ENCODE assay signal across 8 cellular contexts in the genomic region with DNA sequence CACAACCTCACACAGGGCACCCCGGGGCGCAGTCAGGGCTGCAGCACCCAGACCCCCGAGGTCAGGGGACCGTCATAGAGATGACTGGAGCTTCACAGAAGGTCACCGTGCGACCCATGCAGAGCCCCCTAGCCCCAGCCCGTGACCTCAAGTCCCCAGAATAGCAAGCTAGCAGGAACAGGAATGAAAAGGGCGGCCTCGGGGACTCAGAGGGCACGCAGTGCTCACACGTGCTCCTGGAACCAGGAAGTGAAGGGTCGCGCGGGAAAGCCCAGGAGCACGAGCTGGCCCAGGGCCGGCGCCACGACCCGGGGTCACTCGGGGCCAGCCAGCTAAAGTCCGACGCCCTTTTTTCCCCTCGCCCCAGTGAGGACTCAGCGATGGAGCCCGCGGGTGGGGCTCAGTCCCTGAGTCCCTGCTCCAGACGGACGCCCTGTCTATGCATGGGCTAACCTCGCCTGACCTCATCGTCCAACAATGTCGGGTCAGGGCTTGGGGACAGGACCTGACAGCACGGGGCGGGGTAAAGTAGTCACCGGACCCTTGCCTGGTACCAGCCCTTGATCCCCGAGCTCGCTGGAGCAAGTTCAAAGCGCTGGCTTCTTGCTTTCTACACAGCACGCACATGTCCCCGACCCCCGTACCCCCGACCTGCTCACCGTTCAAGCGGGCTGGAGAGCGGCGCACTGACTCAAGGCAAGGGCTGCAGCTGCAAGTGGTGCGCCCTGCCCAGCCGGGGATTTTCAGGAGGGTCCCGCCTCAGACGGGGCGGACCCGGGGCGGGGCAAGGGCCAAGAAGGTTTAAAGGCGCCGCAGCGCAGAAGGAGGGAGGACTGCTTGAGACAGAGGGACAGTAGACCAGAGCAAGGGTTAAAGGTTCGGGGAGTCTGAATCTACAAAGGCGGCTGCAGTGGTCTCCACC. TPM values are rescaled to one million over a fixed set of nuclear protein-coding genes. Genes with fewer than 3 reads are reported as not detected.
DNase-seq lines count a peak whose midpoint lies in the region; ATAC-seq, FAIRE-seq and TF ChIP-seq lines count a peak whose summit lies in the region.

TSS of gene TAGLN2 (minus strand) at position 717 of the 922 bp plus-strand sequence. CDS start 4,998 bp downstream, outside the sequence.

- no peaks in the 10 kb centered on the region for H3K9me3 ChIP-seq in BLaER1
- H3K9me3 ChIP-seq in NT2/D1 (ENCODE audit: insufficient read depth, low read length): no peaks in the 10 kb centered on the region
- no peaks in the 10 kb centered on the region for H3K9me3 ChIP-seq in endothelial cell of umbilical vein (replicated peaks; ENCODE audit: control insufficient read depth, insufficient read depth, low read length)

- H3K4me1 ChIP-seq in BLaER1 (peaks cover 50% of the 10 kb centered on the region), NT2/D1 (ENCODE audit: insufficient read depth, insufficient read length) (peaks cover 25% of the 10 kb centered on the region), endothelial cell of umbilical vein (ENCODE audit: control insufficient read depth, extremely low read depth, insufficient read depth, low read length) (peaks cover 27% of the 10 kb centered on the region)

- TSS peak; percentile 48 for BruUV-seq in endothelial cell of umbilical vein (replicated peaks; lab: Mats Ljungman, UMichigan)

- H3K36me3 ChIP-seq in BLaER1 (peaks cover 57% of the 10 kb centered on the region), NT2/D1 (ENCODE audit: insufficient read depth, insufficient read length, low read length) (peaks cover 84% of the 10 kb centered on the region), endothelial cell of umbilical vein (ENCODE audit: control insufficient read depth in 2 of 2, extremely low read depth in 1 of 2, insufficient read depth in 2 of 2, low read length in 2 of 2) (peaks cover 0 to 3% of the 10 kb centered on the region in 2 experiments)

- peaks cover 52% of the 10 kb centered on the region for H3K79me2 ChIP-seq in endothelial cell of umbilical vein (ENCODE audit: control insufficient read depth, insufficient read depth, low read length)

- H3K27me3 ChIP-seq in BLaER1 (no peaks in the 10 kb centered on the region), NT2/D1 (ENCODE audit: insufficient read depth, insufficient read length) (no peaks in the 10 kb centered on the region), endothelial cell of umbilical vein (ENCODE audit: control insufficient read depth in 2 of 2, insufficient read depth in 2 of 2, low read length in 2 of 2) (no peaks in the 10 kb centered on the region)

- H3K9me1 ChIP-seq in endothelial cell of umbilical vein (replicated peaks; ENCODE audit: control insufficient read depth, extremely low read depth, insufficient read depth, low read length): no peaks in the 10 kb centered on the region

- intact Hi-C loops in endothelial cell of umbilical vein (cut with micrococcal nuclease): loop anchor here (1.0 to 10.0 kb wide), 7 partner anchors 9 to 1910 kb away; partner anchors contain the start of gene IGSF9

- dilution Hi-C loops in endothelial cell of umbilical vein (cut with MboI; ENCODE audit: extremely low pct_ligation_motif_present, low sequenced_read_pairs): no loop called here

- H3K9ac ChIP-seq in BLaER1 (peak within 1 kb of the TSS; percentile 96), NT2/D1 (ENCODE audit: insufficient read length, low read depth) (peak within 1 kb of the TSS; percentile 99), endothelial cell of umbilical vein (replicated peaks; ENCODE audit: extremely low read depth, insufficient read depth, low read length) (peak within 1 kb of the TSS; percentile 100)

- CTCF ChIA-PET in endothelial cell of umbilical vein (lab: Charles Lee): interaction anchor here (0.8 to 7.5 kb wide), 8 partner anchors 9 to 126 kb away, joined by 3 to 71 read pairs (median 4); partner anchors contain the start of gene IGSF9

- H3K27ac ChIP-seq in BLaER1: peak within 1 kb of the TSS; percentile 96
- H3K27ac ChIP-seq in endothelial cell of umbilical vein (ENCODE audit: insufficient read depth, low read depth, low read length): peak within 1 kb of the TSS; percentile 98

- TF ChIP-seq POLR2A in GM19193 (IDR thresholded peaks at IDR 0.05; ENCODE audit: extremely low read depth, insufficient read depth, insufficient read length) (peak; percentile 98), endothelial cell of umbilical vein (IDR thresholded peaks at IDR 0.05; ENCODE audit: low read depth, low read length) (peak; percentile 98)

- H4K20me1 ChIP-seq in BLaER1 (peaks cover 44% of the 10 kb centered on the region), endothelial cell of umbilical vein (replicated peaks; ENCODE audit: control insufficient read depth, extremely low read depth, insufficient read depth, low read length) (no peaks in the 10 kb centered on the region)

- peak within 1 kb of the TSS; percentile 88 for H3K4me2 ChIP-seq in BLaER1
- H3K4me2 ChIP-seq in endothelial cell of umbilical vein (ENCODE audit: insufficient read depth, low read length): peak within 1 kb of the TSS; percentile 85

- peak; percentile 71 for ATAC-seq in HG03432 (IDR thresholded peaks at IDR 0.05; ENCODE audit: unreplicated experiment)

- peak within 1 kb of the TSS; percentile 21 for H2AFZ ChIP-seq in endothelial cell of umbilical vein (ENCODE audit: low read depth, low read length)

- H3K4me3 ChIP-seq in BLaER1 (peak within 1 kb of the TSS; percentile 96), NT2/D1 (ENCODE audit: insufficient read length, low read depth) (peak within 1 kb of the TSS; percentile 97), endothelial cell of umbilical vein (replicated peaks in 1 of 3; ENCODE audit: insufficient read depth in 1 of 3, low read depth in 1 of 3, low read length in 3 of 3) (peak within 1 kb of the TSS; percentile 46 to 78 (median 71))

- TF ChIP-seq CTCF in endothelial cell of umbilical vein (IDR thresholded peaks at IDR 0.05; ENCODE audit: extremely low read depth in 1 of 2, insufficient read depth in 1 of 2, low read depth in 1 of 2, low read length in 2 of 2): no peak

- peak; percentile 94 for FAIRE-seq in endothelial cell of umbilical vein (lab: Jason Lieb, UNC)

- POLR2A ChIA-PET in endothelial cell of umbilical vein (lab: Charles Lee): interaction anchor here (0.5 to 2.3 kb wide), 5 partner anchors 9 to 303 kb away, joined by 3 to 9 read pairs (median 3); partner anchors contain the start of gene DUSP23

- peak; percentile 95 for DNase-seq in NT2/D1 (ENCODE audit: low read depth, low spot score)
- peak; percentile 94 for DNase-seq in activated CD8-positive, alpha-beta memory T cell treated with anti-CD3 and anti-CD28 coated beads, Interleukin-2, amount 50 U/mL, for 48 hours
- DNase-seq in endothelial cell of umbilical vein (ENCODE audit: low read depth, low spot score): peak; percentile 93
- DNase-seq in mucosa of gallbladder (ENCODE audit: low spot score): peak; percentile 85
- peak; percentile 90 for DNase-seq in stimulated activated CD8-positive, alpha-beta memory T cell treated with anti-CD3 and anti-CD28 coated beads, Interleukin-4, amount 100 ng/mL, for 24 hours (ENCODE audit: low read depth)

TF ChIP-seq in endothelial cell of umbilical vein, 7 proteins besides CTCF, POLR2A, EP300 and RAD21:
- TF ChIP-seq POLR2AphosphoS5 (IDR thresholded peaks at IDR 0.05; ENCODE audit: insufficient read depth, low read depth, low read length) (peak; percentile 98), JUN (IDR thresholded peaks at IDR 0.05; ENCODE audit: borderline replicate concordance, insufficient read depth, insufficient read length, low read depth) (no peak), EZH2 (IDR thresholded peaks at IDR 0.05; ENCODE audit: borderline replicate concordance, low read depth, low read length, severe bottlenecking) (no peak), MYC (IDR thresholded peaks at IDR 0.05; ENCODE audit: low read depth, low read length) (no peak), FOS (IDR thresholded peaks at IDR 0.05; ENCODE audit: borderline replicate concordance, insufficient read depth, low read length) (no peak), GATA2 (IDR thresholded peaks at IDR 0.05; ENCODE audit: insufficient read depth, insufficient read length, low read depth, low read length) (no peak)
- TF ChIP-seq, protein P1, sequence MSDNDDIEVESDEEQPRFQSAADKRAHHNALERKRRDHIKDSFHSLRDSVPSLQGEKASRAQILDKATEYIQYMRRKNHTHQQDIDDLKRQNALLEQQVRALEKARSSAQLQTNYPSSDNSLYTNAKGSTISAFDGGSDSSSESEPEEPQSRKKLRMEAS (IDR thresholded peaks at IDR 0.05; ENCODE audit: insufficient read depth, insufficient read length): peak; percentile 69

RNA-seq across cellular contexts. Expression of gene TAGLN2, which starts in this region (rescaled TPM):
- 646 and 750 TPM in 2 replicates for total RNA-seq in endothelial cell of umbilical vein
- 1,279 and 1,305 TPM in 2 replicates for polyA plus RNA-seq in endothelial cell of umbilical vein
- 932 and 979 TPM in 2 replicates for polyA plus RNA-seq in endothelial cell of umbilical vein (2011; cell fraction: cytosol; rRNA removed)
- polyA plus RNA-seq in endothelial cell of umbilical vein (2011; cell fraction: nucleus; rRNA removed): 499 and 553 TPM in 2 replicates
- polyA plus RNA-seq in endothelial cell of umbilical vein (2012): 872 and 924 TPM in 2 replicates
- polyA minus RNA-seq in endothelial cell of umbilical vein: 382 and 436 TPM in 2 replicates
- polyA minus RNA-seq in endothelial cell of umbilical vein (2011; cell fraction: cytosol; rRNA and poly(A)+ RNA removed): 143 TPM
- 115 and 117 TPM in 2 replicates for polyA minus RNA-seq in endothelial cell of umbilical vein (2011; cell fraction: nucleus; rRNA and poly(A)+ RNA removed)
- total RNA-seq in mucosa of gallbladder: 205 TPM

Comparison
In these comparisons a context has a peak if more than half of its experiments do, and no peak if none do; other contexts are left out.
1. Peak in every context shown above with its lines: DNase-seq, ATAC-seq, H3K4me3 ChIP-seq and H3K27ac ChIP-seq.